9 cellular contexts compared by ENCODE assay signal in the genomic region with DNA sequence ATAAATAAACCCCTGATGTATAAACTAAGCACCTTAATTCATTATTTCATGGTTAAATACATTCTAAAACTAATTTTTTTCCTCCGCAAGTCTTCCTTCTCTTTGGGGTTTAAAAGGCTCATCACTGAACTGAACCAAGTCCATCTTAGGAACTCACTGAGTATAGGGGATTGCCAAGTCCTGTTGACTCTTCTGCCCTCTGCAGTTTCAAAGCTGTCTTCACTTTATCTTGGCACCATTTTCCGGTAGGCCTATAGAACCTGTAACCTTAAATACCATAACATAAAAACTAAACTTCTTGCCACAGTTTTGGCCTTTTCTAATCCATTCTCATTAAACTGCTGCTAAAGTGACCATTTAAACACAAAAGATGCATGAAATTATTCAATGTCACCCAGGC.
DNase-seq lines count a peak whose midpoint lies in the region; ATAC-seq and TF ChIP-seq lines count a peak whose summit lies in the region.
"Had no signal": no experiment of that assay in that cellular context is flagged by ENCODE, and none has a peak within 500 bp of the region (broad histone marks: within the 10 kb centered on the region; RNA-seq: fewer than 3 reads in every experiment).

No MANE protein-coding gene starts in this region.

- no peak for TF ChIP-seq EP300 in ovary (IDR thresholded peaks at IDR 0.05)

- H3K27me3 ChIP-seq in CD4-positive, alpha-beta memory T cell (ENCODE audit: insufficient read depth, low read length), result no peaks in the 10 kb centered on the region
- no peaks in the 10 kb centered on the region for H3K27me3 ChIP-seq in ovary

- peak in 4 of 5 donors; percentile 19 to 21 (median 20) for DNase-seq in CD4-positive, alpha-beta memory T cell
- DNase-seq in NCI-H524 treated with DMSO at 0.1 percent for 48 hours (lab: John Stamatoyannopoulos, UW) (peak; percentile 24), cardiac fibroblast (ENCODE audit: low read depth in 2 of 2) (peak; percentile 44 to 57), C1 segment of cervical spinal cord (lab: John Stamatoyannopoulos, UW) (no peak), ovary (no peak)
- DNase-seq in naive thymus-derived CD8-positive, alpha-beta T cell, result peak in 8 of 10 donors; percentile 13 to 67 (median 38)

- no peak overlapping the region for H3K27ac ChIP-seq in CD4-positive, alpha-beta memory T cell (ENCODE audit: low read depth, low read length)
- no peak overlapping the region for H3K27ac ChIP-seq in ovary

- H3K4me3 Mint-ChIP-seq in CD4-positive, alpha-beta memory T cell, result no peak overlapping the region
- H3K4me3 Mint-ChIP-seq in naive thymus-derived CD8-positive, alpha-beta T cell, result no peak overlapping the region
- H3K4me3 Mint-ChIP-seq: immature natural killer cell had no signal

- no peaks in the 10 kb centered on the region for H3K4me1 ChIP-seq in CD4-positive, alpha-beta memory T cell (ENCODE audit: insufficient read depth, low read length)
- no peaks in the 10 kb centered on the region for H3K4me1 ChIP-seq in ovary (ENCODE audit: insufficient read depth)

- H3K27me3 Mint-ChIP-seq in CD4-positive, alpha-beta memory T cell, result no peaks in the 10 kb centered on the region
- no peaks in the 10 kb centered on the region for H3K27me3 Mint-ChIP-seq in naive thymus-derived CD8-positive, alpha-beta T cell

- CTCF ChIA-PET in CD4-positive, alpha-beta memory T cell (lab: Charles Lee; ENCODE audit: partially characterized antibody), result interaction anchor here (0.7 to 2.1 kb wide), 3 partner anchors 88 to 419 kb away, joined by 3 to 6 read pairs (median 5); no protein-coding TSS in a partner anchor

- ATAC-seq in GM18873 (IDR thresholded peaks at IDR 0.05; ENCODE audit: low FRiP score, unreplicated experiment) (peak; percentile 66), HG02981 (IDR thresholded peaks at IDR 0.05; ENCODE audit: unreplicated experiment) (no peak)
- peak; percentile 94 to 98 for ATAC-seq in naive thymus-derived CD8-positive, alpha-beta T cell

- no peaks in the 10 kb centered on the region for H3K9me3 Mint-ChIP-seq in CD4-positive, alpha-beta memory T cell
- no peaks in the 10 kb centered on the region for H3K9me3 Mint-ChIP-seq in naive thymus-derived CD8-positive, alpha-beta T cell
- H3K9me3 Mint-ChIP-seq: immature natural killer cell had no signal

- intact Hi-C loops in CD4-positive, alpha-beta memory T cell (cut with micrococcal nuclease), result loop anchor here (1.0 to 2.0 kb wide), 6 partner anchors 87 to 419 kb away; no protein-coding TSS in a partner anchor
- intact Hi-C loops in ovary (cut with DNase I), result no loop called here

- H3K4me1 Mint-ChIP-seq in CD4-positive, alpha-beta memory T cell, result peaks cover 0 to 3% (median under 1%) of the 10 kb centered on the region in 4 donors
- H3K4me1 Mint-ChIP-seq in naive thymus-derived CD8-positive, alpha-beta T cell, result peaks cover 4 to 6% (median 6%) of the 10 kb centered on the region in 4 donors
- H3K4me1 Mint-ChIP-seq: immature natural killer cell had no signal

- no peaks in the 10 kb centered on the region for H3K36me3 Mint-ChIP-seq in CD4-positive, alpha-beta memory T cell
- no peaks in the 10 kb centered on the region for H3K36me3 Mint-ChIP-seq in naive thymus-derived CD8-positive, alpha-beta T cell

- no peaks in the 10 kb centered on the region for H3K9me3 ChIP-seq in CD4-positive, alpha-beta memory T cell (ENCODE audit: control insufficient read depth in 1 of 2, low read length in 2 of 2)
- H3K9me3 ChIP-seq in ovary, result no peaks in the 10 kb centered on the region

- no peak for TF ChIP-seq POLR2A in ovary (IDR thresholded peaks at IDR 0.05)

- TF ChIP-seq CTCF in cardiac fibroblast (IDR thresholded peaks at IDR 0.05; ENCODE audit: low read depth, low read length) (peak; percentile 27), ovary (IDR thresholded peaks at IDR 0.05) (no peak)

- WGBS in ovary, 3 donors, result 88 to 93% (median 91%) methylated on average over 2 of the region's 2 CpGs

- no peaks in the 10 kb centered on the region for H3K36me3 ChIP-seq in CD4-positive, alpha-beta memory T cell (ENCODE audit: insufficient read depth, low read length)
- H3K36me3 ChIP-seq in ovary, result no peaks in the 10 kb centered on the region

- no peak overlapping the region for H3K4me3 ChIP-seq in CD4-positive, alpha-beta memory T cell (ENCODE audit: low read length in 2 of 2)
- no peak overlapping the region for H3K4me3 ChIP-seq in cardiac fibroblast (replicated peaks in 1 of 2; ENCODE audit: low read depth in 2 of 2, low read length in 2 of 2)
- no peak overlapping the region for H3K4me3 ChIP-seq in ovary

- POLR2A ChIA-PET in CD4-positive, alpha-beta memory T cell (lab: Charles Lee; ENCODE audit: partially characterized antibody), result interaction anchor here (0.6 kb wide), 1 partner anchor 709 kb away, joined by 3 read pairs; no protein-coding TSS in a partner anchor
- POLR2A ChIA-PET in naive thymus-derived CD8-positive, alpha-beta T cell (lab: Charles Lee), result interaction anchor here (0.6 kb wide), 2 partner anchors 86 to 701 kb away, joined by 3 read pairs; a partner anchor contains a TSS

- H3K27ac Mint-ChIP-seq in CD4-positive, alpha-beta memory T cell, result no peak overlapping the region
- no peak overlapping the region for H3K27ac Mint-ChIP-seq in naive thymus-derived CD8-positive, alpha-beta T cell
- H3K27ac Mint-ChIP-seq: immature natural killer cell had no signal

Comparison
In these comparisons a context has a peak if more than half of its experiments do, and no peak if none do; other contexts are left out.
1. DNase-seq: peak in CD4-positive, alpha-beta memory T cell (4 of 5), NCI-H524 treated with DMSO at 0.1 percent for 48 hours (single experiment), cardiac fibroblast (2 of 2) and naive thymus-derived CD8-positive, alpha-beta T cell (8 of 10); none in C1 segment of cervical spinal cord (0 of 14) and ovary (0 of 5).